ENCODE assay signal across 21 cellular contexts in the genomic region with DNA sequence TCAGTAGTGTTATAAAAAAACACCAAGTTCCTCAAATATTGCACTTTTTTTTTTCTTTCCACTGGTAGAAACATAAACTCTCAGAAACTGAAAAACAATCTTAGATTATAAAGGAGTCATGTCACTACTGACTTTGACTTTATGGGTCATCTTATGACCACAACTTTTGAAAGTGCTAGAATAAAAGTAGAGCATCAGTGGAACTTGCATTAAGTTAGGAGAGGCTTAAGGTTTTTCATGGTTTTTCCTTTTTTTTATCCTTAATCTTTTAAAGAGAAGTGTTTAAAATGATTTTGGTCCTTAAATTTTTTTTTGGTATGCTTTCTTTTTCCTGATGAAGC. TPM values are rescaled to one million over a fixed set of nuclear protein-coding genes. Genes with fewer than 3 reads are reported as not detected.
DNase-seq lines count a peak whose midpoint lies in the region; ATAC-seq and TF ChIP-seq lines count a peak whose summit lies in the region.
"Had no signal": no experiment of that assay in that cellular context is flagged by ENCODE, and none has a peak within 500 bp of the region (broad histone marks: within the 10 kb centered on the region; RNA-seq: fewer than 3 reads in every experiment).

No MANE protein-coding gene starts in this region.

- peaks cover 0 to 2% of the 10 kb centered on the region in 2 donors for H3K4me1 ChIP-seq in breast epithelium
- H3K4me1 ChIP-seq: gastroesophageal sphincter had no signal

- no TSS peak for BruUV-seq in MCF 10A (replicated peaks; lab: Mats Ljungman, UMichigan)

- H3K9me3 Mint-ChIP-seq in MCF 10A (ENCODE audit: unreplicated experiment): no peaks in the 10 kb centered on the region
- no peaks in the 10 kb centered on the region for H3K9me3 Mint-ChIP-seq in T-helper 2 cell treated with Interferon-gamma antibody and Interleukin-4, amounts not matched to agents 5 μg/mL and 100 μg/mL, for 36 hours
- H3K9me3 Mint-ChIP-seq in dendritic cell treated with granulocyte-macrophage colony-stimulating factor and Interleukin-4, amounts not matched to agents 40 ng/mL and 50 ng/mL, for 4 days: no peaks in the 10 kb centered on the region
- H3K9me3 Mint-ChIP-seq: brain had no signal

- no peaks in the 10 kb centered on the region for H3K36me3 ChIP-seq in breast epithelium
- H3K36me3 ChIP-seq: gastroesophageal sphincter, right atrium auricular region, stomach, WERI-Rb-1 had no signal

- H3K4me1 Mint-ChIP-seq in MCF 10A (ENCODE audit: insufficient read depth, unreplicated experiment): peaks cover 40% of the 10 kb centered on the region
- peaks cover 82% of the 10 kb centered on the region for H3K4me1 Mint-ChIP-seq in T-helper 2 cell treated with Interferon-gamma antibody and Interleukin-4, amounts not matched to agents 5 μg/mL and 100 μg/mL, for 36 hours (ENCODE audit: low read depth)
- H3K4me1 Mint-ChIP-seq in dendritic cell treated with granulocyte-macrophage colony-stimulating factor and Interleukin-4, amounts not matched to agents 40 ng/mL and 50 ng/mL, for 4 days (ENCODE audit: low read depth): peaks cover 55% of the 10 kb centered on the region

- H3K27me3 ChIP-seq in breast epithelium: no peaks in the 10 kb centered on the region
- H3K27me3 ChIP-seq: right atrium auricular region had no signal

- ATAC-seq in HG02884 (IDR thresholded peaks at IDR 0.05; ENCODE audit: unreplicated experiment) (no peak), GM21717 (IDR thresholded peaks at IDR 0.05; ENCODE audit: unreplicated experiment) (no peak)
- ATAC-seq: gastroesophageal sphincter had no signal

- intact Hi-C loops in MCF 10A (cut with micrococcal nuclease) (no loop called here), breast epithelium (cut with DNase I; ENCODE audit: low total_unique reads) (no loop called here)
- intact Hi-C loops in dendritic cell treated with granulocyte-macrophage colony-stimulating factor and Interleukin-4, amounts not matched to agents 40 ng/mL and 50 ng/mL, for 4 days (cut with micrococcal nuclease): no loop called here

- POLR2A ChIA-PET in MCF 10A (lab: Yijun Ruan, JAX): interaction anchor here (0.7 to 1.8 kb wide), 4 partner anchors 9 to 322 kb away, joined by 3 to 7 read pairs (median 4); no protein-coding TSS in a partner anchor

- peak overlapping the region; percentile 54 for H3K27ac Mint-ChIP-seq in MCF 10A (ENCODE audit: low read depth, unreplicated experiment)
- H3K27ac Mint-ChIP-seq in T-helper 2 cell treated with Interferon-gamma antibody and Interleukin-4, amounts not matched to agents 5 μg/mL and 100 μg/mL, for 36 hours: peak overlapping the region; percentile 92
- peak overlapping the region; percentile 64 for H3K27ac Mint-ChIP-seq in dendritic cell treated with granulocyte-macrophage colony-stimulating factor and Interleukin-4, amounts not matched to agents 40 ng/mL and 50 ng/mL, for 4 days
- H3K27ac Mint-ChIP-seq: brain had no signal

- H3K4me3 ChIP-seq in breast epithelium: no peak overlapping the region
- H3K4me3 ChIP-seq: gastroesophageal sphincter, right atrium auricular region, stomach had no signal

- no peaks in the 10 kb centered on the region for H3K36me3 Mint-ChIP-seq in MCF 10A (ENCODE audit: insufficient read depth, unreplicated experiment)
- peaks cover 64% of the 10 kb centered on the region for H3K36me3 Mint-ChIP-seq in T-helper 2 cell treated with Interferon-gamma antibody and Interleukin-4, amounts not matched to agents 5 μg/mL and 100 μg/mL, for 36 hours (ENCODE audit: low read depth)
- peaks cover 21% of the 10 kb centered on the region for H3K36me3 Mint-ChIP-seq in dendritic cell treated with granulocyte-macrophage colony-stimulating factor and Interleukin-4, amounts not matched to agents 40 ng/mL and 50 ng/mL, for 4 days (ENCODE audit: low read depth)
- H3K36me3 Mint-ChIP-seq: brain had no signal

- H3K4me3 Mint-ChIP-seq in MCF 10A (ENCODE audit: unreplicated experiment): no peak overlapping the region
- peak overlapping the region; percentile 70 for H3K4me3 Mint-ChIP-seq in T-helper 2 cell treated with Interferon-gamma antibody and Interleukin-4, amounts not matched to agents 5 μg/mL and 100 μg/mL, for 36 hours
- no peak overlapping the region for H3K4me3 Mint-ChIP-seq in dendritic cell treated with granulocyte-macrophage colony-stimulating factor and Interleukin-4, amounts not matched to agents 40 ng/mL and 50 ng/mL, for 4 days
- H3K4me3 Mint-ChIP-seq: brain had no signal

- TF ChIP-seq POLR2A in breast epithelium (IDR thresholded peaks at IDR 0.05): no peak

- DNase-seq in MCF 10A (ENCODE audit: unreplicated experiment): no peak
- no peak for DNase-seq in breast epithelium (ENCODE audit: low spot score in 2 of 2)
- DNase-seq in T-helper 2 cell treated with Interferon-gamma antibody and Interleukin-4, amounts not matched to agents 5 μg/mL and 100 μg/mL, for 36 hours (ENCODE audit: low spot score): no peak
- no peak for DNase-seq in NCI-H524 (lab: John Stamatoyannopoulos, UW)
- no peak for DNase-seq in D341Med (ENCODE audit: low spot score)
- DNase-seq: activated naive CD4-positive, alpha-beta T cell treated with anti-CD3 and anti-CD28 coated beads, Interleukin-2, amount 50 U/mL, for 16 hours; Calu3; dermis blood vessel endothelial cell; erythroblast; NCI-H1092; NK-92 treated with Interleukin-12 subunit alpha and Interleukin-12 subunit beta, amount 100 ng/mL, for 24 hours; stimulated activated CD4-positive, alpha-beta T cell treated with anti-CD3 and anti-CD28 coated beads, Interleukin-15, amount 100 ng/mL, for 24 hours; stomach; WERI-Rb-1 had no signal

- CTCF ChIA-PET in MCF 10A (lab: Yijun Ruan, JAX): no interaction called here

- no peaks in the 10 kb centered on the region for H3K27me3 Mint-ChIP-seq in MCF 10A (ENCODE audit: insufficient read depth, unreplicated experiment)
- H3K27me3 Mint-ChIP-seq in T-helper 2 cell treated with Interferon-gamma antibody and Interleukin-4, amounts not matched to agents 5 μg/mL and 100 μg/mL, for 36 hours (ENCODE audit: low read depth): no peaks in the 10 kb centered on the region
- no peaks in the 10 kb centered on the region for H3K27me3 Mint-ChIP-seq in dendritic cell treated with granulocyte-macrophage colony-stimulating factor and Interleukin-4, amounts not matched to agents 40 ng/mL and 50 ng/mL, for 4 days

- no peak overlapping the region for H3K27ac ChIP-seq in breast epithelium
- H3K27ac ChIP-seq: gastroesophageal sphincter, right atrium auricular region, RWPE1, WERI-Rb-1 had no signal

- TF ChIP-seq CTCF in MCF 10A (IDR thresholded peaks at IDR 0.05; ENCODE audit: unreplicated experiment) (no peak), breast epithelium (IDR thresholded peaks at IDR 0.05) (no peak)

- no peaks in the 10 kb centered on the region for H3K9me3 ChIP-seq in breast epithelium
- H3K9me3 ChIP-seq: gastroesophageal sphincter, right atrium auricular region, stomach had no signal

RNA-seq across cellular contexts. Expression of a gene that starts 56.6 kb away (rescaled TPM):
- total RNA-seq in MCF 10A (2022) (12.7 and 14.4 TPM in 2 replicates), breast epithelium (10 to 100 TPM in 2 of 3 donors, 1 to 10 TPM in 1; 6.9 to 15.1 (median 13.6) TPM)
